In the genomic region with DNA sequence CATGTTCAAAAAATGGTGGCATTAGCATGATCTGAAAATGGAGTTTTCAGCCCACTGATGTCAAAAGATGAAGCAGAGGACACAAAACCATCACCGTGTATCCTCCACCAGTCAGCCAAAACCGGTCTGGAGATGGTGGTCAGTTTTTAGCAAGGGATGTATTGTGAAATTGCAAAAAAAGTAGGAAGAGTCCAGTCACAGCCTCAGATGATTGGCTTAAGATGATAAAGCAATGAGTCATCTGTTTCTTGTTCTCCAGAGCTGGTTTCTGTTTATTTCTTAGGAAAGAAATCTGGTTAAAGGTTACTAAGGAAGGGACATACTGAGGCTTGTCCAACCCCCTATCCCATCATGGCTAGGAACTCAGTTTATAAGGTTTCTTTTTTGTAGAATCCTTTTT, we compare ENCODE assay signal across 1 cellular context.
TF ChIP-seq lines count a peak whose summit lies in the region.

No MANE protein-coding gene starts in this region.

TF ChIP-seq in HCT116, 20 proteins besides CTCF, POLR2A, EP300 and RAD21 (continued from another document):
- TF ChIP-seq ATF3 (IDR thresholded peaks at IDR 0.05) = no peak
